Comparison of ENCODE assay signal across 13 cellular contexts in genomic region chr2:105872142-105872728, GRCh38.
DNase-seq lines count a peak whose midpoint lies in the region; ATAC-seq and TF ChIP-seq lines count a peak whose summit lies in the region.
"Had no signal": no experiment of that assay in that cellular context is flagged by ENCODE, and none has a peak within 500 bp of the region (broad histone marks: within the 10 kb centered on the region; RNA-seq: fewer than 3 reads in every experiment).

No MANE protein-coding gene starts in this region.

- ATAC-seq in Right ventricle myocardium superior (ENCODE audit: poor library complexity), result peak; percentile 26

- peaks cover 0 to 4% (median 0%) of the 10 kb centered on the region in 3 donors for H3K27me3 Mint-ChIP-seq in immature natural killer cell (ENCODE audit: low read depth in 3 of 3)
- H3K27me3 Mint-ChIP-seq in type B pancreatic cell, result no peaks in the 10 kb centered on the region
- H3K27me3 Mint-ChIP-seq: dendritic cell treated with granulocyte-macrophage colony-stimulating factor and Interleukin-4, amounts not matched to agents 40 ng/mL and 50 ng/mL, for 4 days had no signal

- intact Hi-C loops in Right ventricle myocardium superior (cut with DNase I) (no loop called here), left ventricle myocardium inferior (cut with micrococcal nuclease) (no loop called here)

- no peaks in the 10 kb centered on the region for H3K27me3 ChIP-seq in left ventricle myocardium inferior (ENCODE audit: low read depth)
- H3K27me3 ChIP-seq in MG63, result no peaks in the 10 kb centered on the region
- H3K27me3 ChIP-seq: BE2C, neural progenitor cell had no signal

- DNase-seq in Right ventricle myocardium superior, result no peak
- DNase-seq in left ventricle myocardium inferior, result no peak
- DNase-seq in NB4 (ENCODE audit: low read depth), result peak; percentile 18
- DNase-seq in immature natural killer cell, result no peak
- DNase-seq in type B pancreatic cell (ENCODE audit: extremely low spot score, unreplicated experiment), result no peak
- DNase-seq in G401 (ENCODE audit: low spot score), result no peak
- no peak for DNase-seq in MG63
- no peak for DNase-seq in NCI-H1436 treated with DMSO at 0.1 percent for 48 hours (lab: John Stamatoyannopoulos, UW)
- DNase-seq: BE2C; kidney; stimulated activated CD4-positive, alpha-beta T cell treated with anti-CD3 and anti-CD28 coated beads, Interleukin-12 subunit alpha, Interleukin-12 subunit beta, amount 100 ng/mL, for 4 hours had no signal

- peak overlapping the region; percentile 32 to 84 (median 76) for H3K27ac Mint-ChIP-seq in immature natural killer cell
- H3K27ac Mint-ChIP-seq in type B pancreatic cell, result peak overlapping the region; percentile 54
- H3K27ac Mint-ChIP-seq: dendritic cell treated with granulocyte-macrophage colony-stimulating factor and Interleukin-4, amounts not matched to agents 40 ng/mL and 50 ng/mL, for 4 days; neural progenitor cell had no signal

- in situ Hi-C loops in G401 (cut with HindIII; ENCODE audit: low sequenced_read_pairs), result no loop called here

- H3K4me3 ChIP-seq in left ventricle myocardium inferior, result no peak overlapping the region
- no peak overlapping the region for H3K4me3 ChIP-seq in NB4 (ENCODE audit: low read depth, low read length)
- no peak overlapping the region for H3K4me3 ChIP-seq in MG63
- H3K4me3 ChIP-seq: neural progenitor cell had no signal

- no peak for TF ChIP-seq CTCF in left ventricle myocardium inferior (IDR thresholded peaks at IDR 0.05; ENCODE audit: borderline replicate concordance)
- TF ChIP-seq CTCF in NB4 (IDR thresholded peaks at IDR 0.05; ENCODE audit: low read depth, low read length), result no peak
- TF ChIP-seq CTCF in type B pancreatic cell (conservative IDR thresholded peaks at IDR 0.05), result no peak

- H3K9me3 ChIP-seq in left ventricle myocardium inferior (replicated peaks) (no peaks in the 10 kb centered on the region), MG63 (no peaks in the 10 kb centered on the region)
- H3K9me3 ChIP-seq: BE2C had no signal

- TF ChIP-seq POLR2A in NB4 (IDR thresholded peaks at IDR 0.05; ENCODE audit: extremely low read depth, insufficient read length), result no peak

- H3K4me3 Mint-ChIP-seq in immature natural killer cell (peak overlapping the region; percentile 1 to 37 (median 23)), type B pancreatic cell (no peak overlapping the region)
- H3K4me3 Mint-ChIP-seq: dendritic cell treated with granulocyte-macrophage colony-stimulating factor and Interleukin-4, amounts not matched to agents 40 ng/mL and 50 ng/mL, for 4 days; neural progenitor cell had no signal

- H3K36me3 Mint-ChIP-seq in immature natural killer cell (no peaks in the 10 kb centered on the region), type B pancreatic cell (peaks cover 32% of the 10 kb centered on the region)

- peaks cover 71 to 92% of the 10 kb centered on the region in 2 donors for H3K4me1 Mint-ChIP-seq in immature natural killer cell
- peaks cover 48% of the 10 kb centered on the region for H3K4me1 Mint-ChIP-seq in type B pancreatic cell (ENCODE audit: unreplicated experiment)

- H3K36me3 ChIP-seq in left ventricle myocardium inferior, result no peaks in the 10 kb centered on the region
- H3K36me3 ChIP-seq in MG63, result no peaks in the 10 kb centered on the region
- H3K36me3 ChIP-seq: BE2C, neural progenitor cell had no signal

- no peak overlapping the region for H3K27ac ChIP-seq in left ventricle myocardium inferior (replicated peaks)
- H3K27ac ChIP-seq: neural progenitor cell had no signal

- H3K4me1 ChIP-seq in left ventricle myocardium inferior, result peaks cover 57% of the 10 kb centered on the region
- H3K4me1 ChIP-seq: BE2C had no signal

- H3K9me3 Mint-ChIP-seq in immature natural killer cell (no peaks in the 10 kb centered on the region), type B pancreatic cell (no peaks in the 10 kb centered on the region)
- H3K9me3 Mint-ChIP-seq: dendritic cell treated with granulocyte-macrophage colony-stimulating factor and Interleukin-4, amounts not matched to agents 40 ng/mL and 50 ng/mL, for 4 days; neural progenitor cell had no signal
